In the genomic region with DNA sequence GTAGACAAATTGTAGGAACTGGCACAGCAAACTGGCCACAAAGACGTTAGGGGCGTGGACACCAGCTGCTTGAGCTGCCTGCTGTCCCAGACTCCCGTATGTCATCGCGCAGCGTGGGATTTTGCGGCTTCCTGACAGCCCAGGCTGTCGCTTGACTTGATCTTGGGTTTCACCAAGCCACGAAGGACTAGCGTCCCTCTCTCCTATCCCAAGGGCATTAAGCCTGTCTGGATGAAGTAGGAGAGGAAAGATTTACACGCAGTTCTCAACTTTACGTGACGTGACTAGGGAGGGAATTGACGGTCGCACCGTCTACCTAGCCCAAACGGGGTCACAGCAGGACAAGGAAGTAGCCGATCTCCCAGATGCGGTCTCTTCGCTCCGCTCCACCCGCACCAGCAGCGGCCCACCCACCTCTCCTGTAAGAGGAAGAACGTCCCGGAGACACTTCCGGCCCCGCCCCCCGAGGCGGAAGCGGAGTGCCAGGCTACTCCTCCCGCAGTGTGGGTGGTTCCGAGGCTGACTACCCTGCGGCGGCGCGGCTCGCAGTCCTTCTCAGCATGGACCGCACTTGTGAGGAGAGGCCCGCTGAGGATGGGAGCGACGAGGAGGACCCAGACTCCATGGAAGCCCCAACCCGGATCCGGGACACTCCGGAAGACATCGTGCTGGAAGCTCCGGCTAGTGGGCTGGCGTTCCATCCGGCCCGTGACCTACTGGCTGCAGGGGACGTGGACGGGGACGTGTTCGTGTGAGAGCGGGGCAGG, we compare ENCODE assay signal across 1 cellular context.
TF ChIP-seq lines count a peak whose summit lies in the region.

A gene with protein sequence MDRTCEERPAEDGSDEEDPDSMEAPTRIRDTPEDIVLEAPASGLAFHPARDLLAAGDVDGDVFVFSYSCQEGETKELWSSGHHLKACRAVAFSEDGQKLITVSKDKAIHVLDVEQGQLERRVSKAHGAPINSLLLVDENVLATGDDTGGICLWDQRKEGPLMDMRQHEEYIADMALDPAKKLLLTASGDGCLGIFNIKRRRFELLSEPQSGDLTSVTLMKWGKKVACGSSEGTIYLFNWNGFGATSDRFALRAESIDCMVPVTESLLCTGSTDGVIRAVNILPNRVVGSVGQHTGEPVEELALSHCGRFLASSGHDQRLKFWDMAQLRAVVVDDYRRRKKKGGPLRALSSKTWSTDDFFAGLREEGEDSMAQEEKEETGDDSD (plus strand): TSS at position 552 of the 767 bp plus-strand sequence. CDS start 9 bp downstream, at position 561.

TF ChIP-seq in HepG2, 621 proteins besides CTCF, POLR2A, EP300 and RAD21 (continued from another document and continues in another):
- TF ChIP-seq, protein P1, sequence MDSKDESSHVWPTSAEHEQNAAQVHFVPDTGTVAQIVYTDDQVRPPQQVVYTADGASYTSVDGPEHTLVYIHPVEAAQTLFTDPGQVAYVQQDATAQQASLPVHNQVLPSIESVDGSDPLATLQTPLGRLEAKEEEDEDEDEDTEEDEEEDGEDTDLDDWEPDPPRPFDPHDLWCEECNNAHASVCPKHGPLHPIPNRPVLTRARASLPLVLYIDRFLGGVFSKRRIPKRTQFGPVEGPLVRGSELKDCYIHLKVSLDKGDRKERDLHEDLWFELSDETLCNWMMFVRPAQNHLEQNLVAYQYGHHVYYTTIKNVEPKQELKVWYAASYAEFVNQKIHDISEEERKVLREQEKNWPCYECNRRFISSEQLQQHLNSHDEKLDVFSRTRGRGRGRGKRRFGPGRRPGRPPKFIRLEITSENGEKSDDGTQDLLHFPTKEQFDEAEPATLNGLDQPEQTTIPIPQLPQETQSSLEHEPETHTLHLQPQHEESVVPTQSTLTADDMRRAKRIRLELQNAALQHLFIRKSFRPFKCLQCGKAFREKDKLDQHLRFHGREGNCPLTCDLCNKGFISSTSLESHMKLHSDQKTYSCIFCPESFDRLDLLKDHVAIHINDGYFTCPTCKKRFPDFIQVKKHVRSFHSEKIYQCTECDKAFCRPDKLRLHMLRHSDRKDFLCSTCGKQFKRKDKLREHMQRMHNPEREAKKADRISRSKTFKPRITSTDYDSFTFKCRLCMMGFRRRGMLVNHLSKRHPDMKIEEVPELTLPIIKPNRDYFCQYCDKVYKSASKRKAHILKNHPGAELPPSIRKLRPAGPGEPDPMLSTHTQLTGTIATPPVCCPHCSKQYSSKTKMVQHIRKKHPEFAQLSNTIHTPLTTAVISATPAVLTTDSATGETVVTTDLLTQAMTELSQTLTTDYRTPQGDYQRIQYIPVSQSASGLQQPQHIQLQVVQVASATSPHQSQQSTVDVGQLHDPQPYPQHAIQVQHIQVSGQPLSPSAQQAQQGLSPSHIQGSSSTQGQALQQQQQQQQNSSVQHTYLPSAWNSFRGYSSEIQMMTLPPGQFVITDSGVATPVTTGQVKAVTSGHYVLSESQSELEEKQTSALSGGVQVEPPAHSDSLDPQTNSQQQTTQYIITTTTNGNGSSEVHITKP (CRISPR knock-in tag; IDR thresholded peaks at IDR 0.05; ENCODE audit: low read depth), result peak; percentile 64; the same call in 1 of the 2 replicates
- peak; percentile 94 for TF ChIP-seq PHF20 (CRISPR knock-in tag; IDR thresholded peaks at IDR 0.05)
- no peak for TF ChIP-seq NR3C1 (CRISPR knock-in tag; IDR thresholded peaks at IDR 0.05)
- TF ChIP-seq NFATC3 (CRISPR knock-in tag; IDR thresholded peaks at IDR 0.05), result 0 out of 2 replicates have a peak, but pooled peaks have one; percentile 59
- peak; percentile 78; the same call in 1 of the 2 replicates for TF ChIP-seq KLF13 (CRISPR knock-in tag; IDR thresholded peaks at IDR 0.05)
- 0 out of 2 replicates have a peak, but pooled peaks have one; percentile 65 for TF ChIP-seq ZFP37 (CRISPR knock-in tag; IDR thresholded peaks at IDR 0.05; ENCODE audit: borderline replicate concordance)
- TF ChIP-seq, protein P2, sequence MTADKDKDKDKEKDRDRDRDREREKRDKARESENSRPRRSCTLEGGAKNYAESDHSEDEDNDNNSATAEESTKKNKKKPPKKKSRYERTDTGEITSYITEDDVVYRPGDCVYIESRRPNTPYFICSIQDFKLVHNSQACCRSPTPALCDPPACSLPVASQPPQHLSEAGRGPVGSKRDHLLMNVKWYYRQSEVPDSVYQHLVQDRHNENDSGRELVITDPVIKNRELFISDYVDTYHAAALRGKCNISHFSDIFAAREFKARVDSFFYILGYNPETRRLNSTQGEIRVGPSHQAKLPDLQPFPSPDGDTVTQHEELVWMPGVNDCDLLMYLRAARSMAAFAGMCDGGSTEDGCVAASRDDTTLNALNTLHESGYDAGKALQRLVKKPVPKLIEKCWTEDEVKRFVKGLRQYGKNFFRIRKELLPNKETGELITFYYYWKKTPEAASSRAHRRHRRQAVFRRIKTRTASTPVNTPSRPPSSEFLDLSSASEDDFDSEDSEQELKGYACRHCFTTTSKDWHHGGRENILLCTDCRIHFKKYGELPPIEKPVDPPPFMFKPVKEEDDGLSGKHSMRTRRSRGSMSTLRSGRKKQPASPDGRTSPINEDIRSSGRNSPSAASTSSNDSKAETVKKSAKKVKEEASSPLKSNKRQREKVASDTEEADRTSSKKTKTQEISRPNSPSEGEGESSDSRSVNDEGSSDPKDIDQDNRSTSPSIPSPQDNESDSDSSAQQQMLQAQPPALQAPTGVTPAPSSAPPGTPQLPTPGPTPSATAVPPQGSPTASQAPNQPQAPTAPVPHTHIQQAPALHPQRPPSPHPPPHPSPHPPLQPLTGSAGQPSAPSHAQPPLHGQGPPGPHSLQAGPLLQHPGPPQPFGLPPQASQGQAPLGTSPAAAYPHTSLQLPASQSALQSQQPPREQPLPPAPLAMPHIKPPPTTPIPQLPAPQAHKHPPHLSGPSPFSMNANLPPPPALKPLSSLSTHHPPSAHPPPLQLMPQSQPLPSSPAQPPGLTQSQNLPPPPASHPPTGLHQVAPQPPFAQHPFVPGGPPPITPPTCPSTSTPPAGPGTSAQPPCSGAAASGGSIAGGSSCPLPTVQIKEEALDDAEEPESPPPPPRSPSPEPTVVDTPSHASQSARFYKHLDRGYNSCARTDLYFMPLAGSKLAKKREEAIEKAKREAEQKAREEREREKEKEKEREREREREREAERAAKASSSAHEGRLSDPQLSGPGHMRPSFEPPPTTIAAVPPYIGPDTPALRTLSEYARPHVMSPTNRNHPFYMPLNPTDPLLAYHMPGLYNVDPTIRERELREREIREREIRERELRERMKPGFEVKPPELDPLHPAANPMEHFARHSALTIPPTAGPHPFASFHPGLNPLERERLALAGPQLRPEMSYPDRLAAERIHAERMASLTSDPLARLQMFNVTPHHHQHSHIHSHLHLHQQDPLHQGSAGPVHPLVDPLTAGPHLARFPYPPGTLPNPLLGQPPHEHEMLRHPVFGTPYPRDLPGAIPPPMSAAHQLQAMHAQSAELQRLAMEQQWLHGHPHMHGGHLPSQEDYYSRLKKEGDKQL (CRISPR knock-in tag; IDR thresholded peaks at IDR 0.05; ENCODE audit: low read depth), result 0 out of 2 replicates have a peak, but pooled peaks have one; percentile 25
- TF ChIP-seq, protein P3, sequence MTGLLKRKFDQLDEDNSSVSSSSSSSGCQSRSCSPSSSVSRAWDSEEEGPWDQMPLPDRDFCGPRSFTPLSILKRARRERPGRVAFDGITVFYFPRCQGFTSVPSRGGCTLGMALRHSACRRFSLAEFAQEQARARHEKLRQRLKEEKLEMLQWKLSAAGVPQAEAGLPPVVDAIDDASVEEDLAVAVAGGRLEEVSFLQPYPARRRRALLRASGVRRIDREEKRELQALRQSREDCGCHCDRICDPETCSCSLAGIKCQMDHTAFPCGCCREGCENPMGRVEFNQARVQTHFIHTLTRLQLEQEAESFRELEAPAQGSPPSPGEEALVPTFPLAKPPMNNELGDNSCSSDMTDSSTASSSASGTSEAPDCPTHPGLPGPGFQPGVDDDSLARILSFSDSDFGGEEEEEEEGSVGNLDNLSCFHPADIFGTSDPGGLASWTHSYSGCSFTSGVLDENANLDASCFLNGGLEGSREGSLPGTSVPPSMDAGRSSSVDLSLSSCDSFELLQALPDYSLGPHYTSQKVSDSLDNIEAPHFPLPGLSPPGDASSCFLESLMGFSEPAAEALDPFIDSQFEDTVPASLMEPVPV (CRISPR knock-in tag; IDR thresholded peaks at IDR 0.05), result peak; percentile 21
- peak; percentile 96 for TF ChIP-seq POLR2G (IDR thresholded peaks at IDR 0.05; ENCODE audit: low read depth, low read length)
- TF ChIP-seq, protein P4, sequence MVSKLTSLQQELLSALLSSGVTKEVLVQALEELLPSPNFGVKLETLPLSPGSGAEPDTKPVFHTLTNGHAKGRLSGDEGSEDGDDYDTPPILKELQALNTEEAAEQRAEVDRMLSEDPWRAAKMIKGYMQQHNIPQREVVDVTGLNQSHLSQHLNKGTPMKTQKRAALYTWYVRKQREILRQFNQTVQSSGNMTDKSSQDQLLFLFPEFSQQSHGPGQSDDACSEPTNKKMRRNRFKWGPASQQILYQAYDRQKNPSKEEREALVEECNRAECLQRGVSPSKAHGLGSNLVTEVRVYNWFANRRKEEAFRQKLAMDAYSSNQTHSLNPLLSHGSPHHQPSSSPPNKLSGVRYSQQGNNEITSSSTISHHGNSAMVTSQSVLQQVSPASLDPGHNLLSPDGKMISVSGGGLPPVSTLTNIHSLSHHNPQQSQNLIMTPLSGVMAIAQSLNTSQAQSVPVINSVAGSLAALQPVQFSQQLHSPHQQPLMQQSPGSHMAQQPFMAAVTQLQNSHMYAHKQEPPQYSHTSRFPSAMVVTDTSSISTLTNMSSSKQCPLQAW (CRISPR knock-in tag; IDR thresholded peaks at IDR 0.05), result peak; percentile 89; the same call in 1 of the 2 replicates
- TF ChIP-seq KAT2B (IDR thresholded peaks at IDR 0.05; ENCODE audit: borderline replicate concordance, low read depth, low read length), result no peak
- 0 out of 2 replicates have a peak, but pooled peaks have one; percentile 9 for TF ChIP-seq JUND (CRISPR knock-in tag; IDR thresholded peaks at IDR 0.05)
- TF ChIP-seq NONO (IDR thresholded peaks at IDR 0.05), result no peak
- TF ChIP-seq NONO (CRISPR knock-in tag; conservative IDR thresholded peaks at IDR 0.05), result peak; percentile 81
- TF ChIP-seq, protein P5, sequence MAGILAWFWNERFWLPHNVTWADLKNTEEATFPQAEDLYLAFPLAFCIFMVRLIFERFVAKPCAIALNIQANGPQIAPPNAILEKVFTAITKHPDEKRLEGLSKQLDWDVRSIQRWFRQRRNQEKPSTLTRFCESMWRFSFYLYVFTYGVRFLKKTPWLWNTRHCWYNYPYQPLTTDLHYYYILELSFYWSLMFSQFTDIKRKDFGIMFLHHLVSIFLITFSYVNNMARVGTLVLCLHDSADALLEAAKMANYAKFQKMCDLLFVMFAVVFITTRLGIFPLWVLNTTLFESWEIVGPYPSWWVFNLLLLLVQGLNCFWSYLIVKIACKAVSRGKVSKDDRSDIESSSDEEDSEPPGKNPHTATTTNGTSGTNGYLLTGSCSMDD (CRISPR knock-in tag; IDR thresholded peaks at IDR 0.05), result no peak
- TF ChIP-seq ZNF383 (CRISPR knock-in tag; IDR thresholded peaks at IDR 0.05; ENCODE audit: borderline replicate concordance), result peak; percentile 58; the same call in 1 of the 2 replicates
- TF ChIP-seq, protein P6, sequence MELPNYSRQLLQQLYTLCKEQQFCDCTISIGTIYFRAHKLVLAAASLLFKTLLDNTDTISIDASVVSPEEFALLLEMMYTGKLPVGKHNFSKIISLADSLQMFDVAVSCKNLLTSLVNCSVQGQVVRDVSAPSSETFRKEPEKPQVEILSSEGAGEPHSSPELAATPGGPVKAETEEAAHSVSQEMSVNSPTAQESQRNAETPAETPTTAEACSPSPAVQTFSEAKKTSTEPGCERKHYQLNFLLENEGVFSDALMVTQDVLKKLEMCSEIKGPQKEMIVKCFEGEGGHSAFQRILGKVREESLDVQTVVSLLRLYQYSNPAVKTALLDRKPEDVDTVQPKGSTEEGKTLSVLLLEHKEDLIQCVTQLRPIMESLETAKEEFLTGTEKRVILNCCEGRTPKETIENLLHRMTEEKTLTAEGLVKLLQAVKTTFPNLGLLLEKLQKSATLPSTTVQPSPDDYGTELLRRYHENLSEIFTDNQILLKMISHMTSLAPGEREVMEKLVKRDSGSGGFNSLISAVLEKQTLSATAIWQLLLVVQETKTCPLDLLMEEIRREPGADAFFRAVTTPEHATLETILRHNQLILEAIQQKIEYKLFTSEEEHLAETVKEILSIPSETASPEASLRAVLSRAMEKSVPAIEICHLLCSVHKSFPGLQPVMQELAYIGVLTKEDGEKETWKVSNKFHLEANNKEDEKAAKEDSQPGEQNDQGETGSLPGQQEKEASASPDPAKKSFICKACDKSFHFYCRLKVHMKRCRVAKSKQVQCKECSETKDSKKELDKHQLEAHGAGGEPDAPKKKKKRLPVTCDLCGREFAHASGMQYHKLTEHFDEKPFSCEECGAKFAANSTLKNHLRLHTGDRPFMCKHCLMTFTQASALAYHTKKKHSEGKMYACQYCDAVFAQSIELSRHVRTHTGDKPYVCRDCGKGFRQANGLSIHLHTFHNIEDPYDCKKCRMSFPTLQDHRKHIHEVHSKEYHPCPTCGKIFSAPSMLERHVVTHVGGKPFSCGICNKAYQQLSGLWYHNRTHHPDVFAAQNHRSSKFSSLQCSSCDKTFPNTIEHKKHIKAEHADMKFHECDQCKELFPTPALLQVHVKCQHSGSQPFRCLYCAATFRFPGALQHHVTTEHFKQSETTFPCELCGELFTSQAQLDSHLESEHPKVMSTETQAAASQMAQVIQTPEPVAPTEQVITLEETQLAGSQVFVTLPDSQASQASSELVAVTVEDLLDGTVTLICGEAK (IDR thresholded peaks at IDR 0.05), result peak; percentile 66
- TF ChIP-seq, protein P6 (CRISPR knock-in tag; IDR thresholded peaks at IDR 0.05), result no peak; the same call in 1 of the 2 replicates
- TF ChIP-seq ZFYVE20 (CRISPR knock-in tag; IDR thresholded peaks at IDR 0.05; ENCODE audit: borderline replicate concordance, low read depth), result no peak
- TF ChIP-seq ZNF788 (CRISPR knock-in tag; IDR thresholded peaks at IDR 0.05; ENCODE audit: borderline replicate concordance), result peak; percentile 90
